25 cellular contexts compared by ENCODE assay signal in genomic region chr21:19853061-19853460, GRCh38.
DNase-seq lines count a peak whose midpoint lies in the region; TF ChIP-seq lines count a peak whose summit lies in the region.
"Had no signal": no experiment of that assay in that cellular context is flagged by ENCODE, and none has a peak within 500 bp of the region (broad histone marks: within the 10 kb centered on the region; RNA-seq: fewer than 3 reads in every experiment).

No MANE protein-coding gene starts in this region.

- H3K36me3 ChIP-seq in ES-I3 (ENCODE audit: insufficient read depth, low read length), result no peaks in the 10 kb centered on the region
- H3K36me3 ChIP-seq in SU-DHL-6 (ENCODE audit: low read length), result no peaks in the 10 kb centered on the region
- H3K36me3 ChIP-seq: SJSA1 had no signal

- no peaks in the 10 kb centered on the region for H3K79me2 ChIP-seq in SU-DHL-6 (ENCODE audit: insufficient read depth, low read length)

- H2AFZ ChIP-seq in SU-DHL-6 (ENCODE audit: low read depth, low read length, severe bottlenecking), result peak overlapping the region; percentile 68
- H2AFZ ChIP-seq: GM23248 had no signal

- no peaks in the 10 kb centered on the region for H3K27me3 ChIP-seq in SU-DHL-6 (ENCODE audit: low read length)
- H3K27me3 ChIP-seq: SJSA1 had no signal

- H3F3A ChIP-seq in SU-DHL-6 (ENCODE audit: insufficient read depth), result no peaks in the 10 kb centered on the region

- intact Hi-C loops in posterior vena cava (cut with DNase I), result no loop called here

- no peaks in the 10 kb centered on the region for H3K4me1 ChIP-seq in ES-I3 (ENCODE audit: insufficient read depth, low read length)
- H3K4me1 ChIP-seq: Caco-2, SJSA1 had no signal

- no peaks in the 10 kb centered on the region for H3K9me2 ChIP-seq in SU-DHL-6 (replicated peaks; ENCODE audit: insufficient read depth, low read length)

- H3K4me2 ChIP-seq in SU-DHL-6 (ENCODE audit: low read depth, low read length, poor library complexity, severe bottlenecking), result no peak overlapping the region

- peak; percentile 5 for DNase-seq in DMS53 (lab: John Stamatoyannopoulos, UW)
- no peak for DNase-seq in DMS53 treated with DMSO at 0.1 percent for 48 hours (lab: John Stamatoyannopoulos, UW; ENCODE audit: unreplicated experiment)
- DNase-seq in posterior vena cava (ENCODE audit: low spot score), result peak; percentile 52
- no peak for DNase-seq in SW 1271 (lab: John Stamatoyannopoulos, UW)
- DNase-seq in H4 (ENCODE audit: low spot score), result no peak
- no peak for DNase-seq in OCI-M2 (lab: John Stamatoyannopoulos, UW; ENCODE audit: unreplicated experiment)
- DNase-seq: CD8-positive, alpha-beta T cell; DND-41; GM23248; HCEC 1CT; Karpas-422; NCI-H1092; NCI-H1417 treated with DMSO at 0.1 percent for 48 hours; NCI-H1694 treated with DMSO at 0.1 percent for 48 hours; NCI-H2081; NCI-H2227 treated with DMSO at 0.1 percent for 48 hours; NCI-H510A; OCI-M1 had no signal

- no peak overlapping the region for H3K27ac ChIP-seq in SU-DHL-6 (ENCODE audit: low read depth, low read length)
- H3K27ac ChIP-seq: 22Rv1, C4-2B, GM23248, HL-60, SJSA1 had no signal

- no peak overlapping the region for H3K4me3 ChIP-seq in SU-DHL-6 (ENCODE audit: insufficient read depth, low read length, poor library complexity, severe bottlenecking)
- H3K4me3 ChIP-seq: GM23248, SJSA1 had no signal

- H4K20me1 ChIP-seq in SU-DHL-6 (ENCODE audit: low read depth, low read length), result no peaks in the 10 kb centered on the region

- H3K9ac ChIP-seq in ES-I3 (ENCODE audit: low read depth, low read length) (peak overlapping the region; percentile 45; the same call in 1 of the 2 replicates), SU-DHL-6 (ENCODE audit: low read length) (no peak overlapping the region)
- H3K9ac ChIP-seq: GM23248 had no signal

- TF ChIP-seq CTCF in SU-DHL-6 (IDR thresholded peaks at IDR 0.05; ENCODE audit: insufficient read depth, low read length, poor library complexity, severe bottlenecking), result no peak

- H3K9me3 ChIP-seq in ES-I3 (ENCODE audit: control insufficient read depth, insufficient read depth, low read length) (no peaks in the 10 kb centered on the region), SU-DHL-6 (ENCODE audit: insufficient read depth, low read length) (no peaks in the 10 kb centered on the region)
- H3K9me3 ChIP-seq: Caco-2 had no signal

Comparison
In these comparisons a context has a peak if more than half of its experiments do, and no peak if none do; other contexts are left out.
1. DNase-seq: peak in DMS53 (single experiment) and posterior vena cava (single experiment); none in DMS53 treated with DMSO at 0.1 percent for 48 hours (single experiment), SW 1271 (0 of 2), H4 (single experiment) and OCI-M2 (single experiment).